9 cellular contexts compared by ENCODE assay signal in genomic region chr3:41158947-41159346, GRCh38. TPM values are rescaled to one million over a fixed set of nuclear protein-coding genes. Genes with fewer than 3 reads are reported as not detected.
A peak's percentile ranks its signal among the peaks of the same experiment; 100 is the strongest.
DNase-seq lines count a peak whose midpoint lies in the region; ATAC-seq and TF ChIP-seq lines count a peak whose summit lies in the region.
"Had no signal": no experiment of that assay in that cellular context is flagged by ENCODE, and none has a peak within 500 bp of the region (broad histone marks: within the 10 kb centered on the region; RNA-seq: fewer than 3 reads in every experiment).

No MANE protein-coding gene starts in this region.

- H3K36me3 Mint-ChIP-seq in MCF 10A (ENCODE audit: insufficient read depth, unreplicated experiment) (no peaks in the 10 kb centered on the region), type B pancreatic cell (no peaks in the 10 kb centered on the region), CD14-positive monocyte (no peaks in the 10 kb centered on the region)

- DNase-seq in MCF 10A (ENCODE audit: unreplicated experiment): peak; percentile 92
- no peak for DNase-seq in breast epithelium (ENCODE audit: low spot score in 2 of 2)
- peak in 1 of 3 donors; percentile 75 for DNase-seq in Peyer's patch
- DNase-seq in glomerular visceral epithelial cell (ENCODE audit: extremely low spot score): peak; percentile 22
- DNase-seq in type B pancreatic cell (ENCODE audit: extremely low spot score, unreplicated experiment): no peak
- DNase-seq in CD14-positive monocyte (ENCODE audit: low spot score): no peak
- DNase-seq: amygdala had no signal

- ATAC-seq in GM21367 (IDR thresholded peaks at IDR 0.05; ENCODE audit: unreplicated experiment) (no peak), GM18858 (IDR thresholded peaks at IDR 0.05; ENCODE audit: unreplicated experiment) (no peak)

- H3K27me3 Mint-ChIP-seq in MCF 10A (ENCODE audit: insufficient read depth, unreplicated experiment): no peaks in the 10 kb centered on the region
- peaks cover 4% of the 10 kb centered on the region for H3K27me3 Mint-ChIP-seq in type B pancreatic cell
- peaks cover 0 to 3% (median 3%) of the 10 kb centered on the region in 3 donors for H3K27me3 Mint-ChIP-seq in CD14-positive monocyte (ENCODE audit: low read depth in 3 of 3)

- H3K9me3 ChIP-seq in breast epithelium (no peaks in the 10 kb centered on the region), Peyer's patch (no peaks in the 10 kb centered on the region)

- H3K4me3 ChIP-seq in breast epithelium (no peak overlapping the region), Peyer's patch (no peak overlapping the region)

- BruUV-seq in MCF 10A (replicated peaks; lab: Mats Ljungman, UMichigan): no TSS peak

- intact Hi-C loops in MCF 10A (cut with micrococcal nuclease) (no loop called here), breast epithelium (cut with DNase I; ENCODE audit: low total_unique reads) (no loop called here), CD14-positive monocyte (cut with micrococcal nuclease) (no loop called here)

- POLR2A ChIA-PET in MCF 10A (lab: Yijun Ruan, JAX): no interaction called here

- H3K27me3 ChIP-seq in breast epithelium (no peaks in the 10 kb centered on the region), Peyer's patch (no peaks in the 10 kb centered on the region)

- H3K9me3 Mint-ChIP-seq in MCF 10A (ENCODE audit: unreplicated experiment) (no peaks in the 10 kb centered on the region), type B pancreatic cell (peaks cover 5% of the 10 kb centered on the region), CD14-positive monocyte (peaks cover 0 to 4% (median 0%) of the 10 kb centered on the region in 7 donors)

- H3K4me3 Mint-ChIP-seq in MCF 10A (ENCODE audit: unreplicated experiment) (no peak overlapping the region), type B pancreatic cell (no peak overlapping the region), CD14-positive monocyte (no peak overlapping the region)

- no peaks in the 10 kb centered on the region for H3K36me3 ChIP-seq in breast epithelium
- H3K36me3 ChIP-seq in Peyer's patch: no peaks in the 10 kb centered on the region

- TF ChIP-seq CTCF in MCF 10A (IDR thresholded peaks at IDR 0.05; ENCODE audit: unreplicated experiment) (no peak), breast epithelium (IDR thresholded peaks at IDR 0.05) (no peak), Peyer's patch (IDR thresholded peaks at IDR 0.05) (no peak), type B pancreatic cell (conservative IDR thresholded peaks at IDR 0.05) (no peak), CD14-positive monocyte (IDR thresholded peaks at IDR 0.05) (no peak)

- no peak overlapping the region for H3K27ac ChIP-seq in breast epithelium
- peak overlapping the region in 3 of 4 donors; percentile 62 to 95 (median 79) for H3K27ac ChIP-seq in Peyer's patch

- no peak overlapping the region for H3K27ac Mint-ChIP-seq in MCF 10A (ENCODE audit: low read depth, unreplicated experiment)
- H3K27ac Mint-ChIP-seq in type B pancreatic cell: peak overlapping the region; percentile 66
- H3K27ac Mint-ChIP-seq in CD14-positive monocyte: peak overlapping the region in 1 of 7 donors; percentile 3

- CTCF ChIA-PET in MCF 10A (lab: Yijun Ruan, JAX): interaction anchor here (1.2 kb wide), 1 partner anchor 33 kb away, joined by 4 read pairs; no protein-coding TSS in a partner anchor

- H3K4me1 Mint-ChIP-seq in MCF 10A (ENCODE audit: insufficient read depth, unreplicated experiment) (peaks cover 21% of the 10 kb centered on the region), type B pancreatic cell (ENCODE audit: unreplicated experiment) (peaks cover 10% of the 10 kb centered on the region), CD14-positive monocyte (peaks cover 13% of the 10 kb centered on the region)

- TF ChIP-seq POLR2A in breast epithelium (IDR thresholded peaks at IDR 0.05) (no peak), Peyer's patch (IDR thresholded peaks at IDR 0.05) (peak; percentile 20 to 73)

- H3K4me1 ChIP-seq in breast epithelium (no peaks in the 10 kb centered on the region), Peyer's patch (peaks cover 0 to 4% (median 2%) of the 10 kb centered on the region in 4 donors)

RNA-seq across cellular contexts. Expression of gene CTNNB1, which starts 40.4 kb away (rescaled TPM):
- total RNA-seq in MCF 10A (2022) (222 and 244 TPM in 2 replicates), breast epithelium (100 to 1,000 TPM; 419 to 687 (median 617) TPM), Peyer's patch (100 to 1,000 TPM; 433 to 546 (median 509) TPM), type B pancreatic cell (ENCODE audit: low replicate concordance) (438 and 471 TPM in 2 replicates)
- 10 to 100 TPM; 51.2 to 54.3 TPM for polyA plus RNA-seq in CD14-positive monocyte

Comparison
In these comparisons a context has a peak if more than half of its experiments do, and no peak if none do; other contexts are left out.
1. DNase-seq: peak in MCF 10A (single experiment) and glomerular visceral epithelial cell (single experiment); none in breast epithelium (0 of 2), type B pancreatic cell (single experiment) and CD14-positive monocyte (single experiment).
2. H3K27ac ChIP-seq: peak in Peyer's patch (3 of 4); none in breast epithelium (0 of 2).